Comparison of ENCODE assay signal across 10 cellular contexts in genomic region chr18:9139400-9140039, GRCh38. TPM values are rescaled to one million over a fixed set of nuclear protein-coding genes. Genes with fewer than 3 reads are reported as not detected.
DNase-seq lines count a peak whose midpoint lies in the region; ATAC-seq and TF ChIP-seq lines count a peak whose summit lies in the region.
"Had no signal": no experiment of that assay in that cellular context is flagged by ENCODE, and none has a peak within 500 bp of the region (broad histone marks: within the 10 kb centered on the region; RNA-seq: fewer than 3 reads in every experiment).

No MANE protein-coding gene starts in this region.

- intact Hi-C loops in OCI-LY7 (cut with micrococcal nuclease; ENCODE audit: unreplicated experiment), result loop anchor here (5.0 to 10.0 kb wide), 2 partner anchors 335 to 432 kb away; partner anchors contain the start of genes MTCL1 and RALBP1
- intact Hi-C loops in dendritic cell treated with granulocyte-macrophage colony-stimulating factor and Interleukin-4, amounts not matched to agents 40 ng/mL and 50 ng/mL, for 4 days (cut with micrococcal nuclease), result loop anchor here (10.0 kb wide), 2 partner anchors 195 to 375 kb away; partner anchors contain the start of gene TWSG1

- DNase-seq in CD8-positive, alpha-beta memory T cell, result no peak
- no peak for DNase-seq in OCI-LY7 (ENCODE audit: low spot score)
- peak; percentile 58 for DNase-seq in osteoblast (ENCODE audit: insufficient read length, low spot score, missing footprints)
- no peak for DNase-seq in NCI-H1436 (lab: John Stamatoyannopoulos, UW)
- no peak for DNase-seq in cerebellar nuclear complex (lab: John Stamatoyannopoulos, UW)
- DNase-seq: DMS79 treated with DMSO at 0.1 percent for 48 hours, NCI-H446 treated with DMSO at 0.1 percent for 48 hours had no signal

- H3K4me1 ChIP-seq in CD8-positive, alpha-beta memory T cell (ENCODE audit: insufficient read depth, low read length), result peaks cover 76% of the 10 kb centered on the region
- peaks cover 58% of the 10 kb centered on the region for H3K4me1 ChIP-seq in OCI-LY7 (ENCODE audit: insufficient read depth, low read length, poor library complexity, severe bottlenecking)
- peaks cover 43% of the 10 kb centered on the region for H3K4me1 ChIP-seq in osteoblast (ENCODE audit: insufficient read depth, low read length)

- peaks cover 73 to 79% (median 76%) of the 10 kb centered on the region in 3 donors for H3K4me1 Mint-ChIP-seq in CD8-positive, alpha-beta memory T cell
- peaks cover 34% of the 10 kb centered on the region for H3K4me1 Mint-ChIP-seq in dendritic cell treated with granulocyte-macrophage colony-stimulating factor and Interleukin-4, amounts not matched to agents 40 ng/mL and 50 ng/mL, for 4 days (ENCODE audit: low read depth)

- H3K79me2 ChIP-seq in OCI-LY7 (ENCODE audit: insufficient read depth, low read depth, low read length), result peaks cover 83% of the 10 kb centered on the region
- peaks cover 74% of the 10 kb centered on the region for H3K79me2 ChIP-seq in osteoblast (ENCODE audit: insufficient read depth, low read length)

- H3K4me2 ChIP-seq in OCI-LY7 (ENCODE audit: low read length) (peak overlapping the region; percentile 97), osteoblast (ENCODE audit: insufficient read depth, low read length) (peak overlapping the region; percentile 82)

- CTCF ChIA-PET in CD8-positive, alpha-beta memory T cell (lab: Charles Lee), result interaction anchor here (0.9 to 5.9 kb wide), 10 partner anchors 17 to 194 kb away, joined by 3 to 40 read pairs (median 4); partner anchors contain the start of gene NDUFV2
- CTCF ChIA-PET in OCI-LY7 (lab: Charles Lee; ENCODE audit: unreplicated experiment), result no interaction called here

- peaks cover 0 to 41% (median 0%) of the 10 kb centered on the region in 3 donors for H3K36me3 Mint-ChIP-seq in CD8-positive, alpha-beta memory T cell
- H3K36me3 Mint-ChIP-seq in dendritic cell treated with granulocyte-macrophage colony-stimulating factor and Interleukin-4, amounts not matched to agents 40 ng/mL and 50 ng/mL, for 4 days (ENCODE audit: low read depth), result peaks cover 61% of the 10 kb centered on the region

- H3K4me3 ChIP-seq in CD8-positive, alpha-beta memory T cell (ENCODE audit: low read length), result peak overlapping the region; percentile 27
- H3K4me3 ChIP-seq in OCI-LY7 (ENCODE audit: low read depth, low read length, poor library complexity, severe bottlenecking) (peak overlapping the region; percentile 84), osteoblast (ENCODE audit: insufficient read depth, low read length) (peak overlapping the region; percentile 73)

- H3K27me3 ChIP-seq in CD8-positive, alpha-beta memory T cell (ENCODE audit: insufficient read depth, low read length, poor library complexity, severe bottlenecking), result no peaks in the 10 kb centered on the region
- no peaks in the 10 kb centered on the region for H3K27me3 ChIP-seq in osteoblast (ENCODE audit: insufficient read depth, low read length)

- peaks cover 0 to 2% of the 10 kb centered on the region in 2 donors for H3K27me3 Mint-ChIP-seq in CD8-positive, alpha-beta memory T cell
- H3K27me3 Mint-ChIP-seq in dendritic cell treated with granulocyte-macrophage colony-stimulating factor and Interleukin-4, amounts not matched to agents 40 ng/mL and 50 ng/mL, for 4 days, result no peaks in the 10 kb centered on the region

- ATAC-seq in HG03108 (IDR thresholded peaks at IDR 0.05; ENCODE audit: unreplicated experiment) (no peak), HG02610 (IDR thresholded peaks at IDR 0.05; ENCODE audit: unreplicated experiment) (no peak)

- no peaks in the 10 kb centered on the region for H3K36me3 ChIP-seq in CD8-positive, alpha-beta memory T cell (ENCODE audit: insufficient read depth, low read length)
- peaks cover 30% of the 10 kb centered on the region for H3K36me3 ChIP-seq in OCI-LY7 (ENCODE audit: insufficient read depth, low read length)
- peaks cover 4% of the 10 kb centered on the region for H3K36me3 ChIP-seq in osteoblast (ENCODE audit: insufficient read depth, low read length)

- POLR2A ChIA-PET in CD8-positive, alpha-beta memory T cell (lab: Charles Lee), result interaction anchor here (5.4 to 7.6 kb wide), 2 partner anchors 22 to 37 kb away, joined by 93 to 167 read pairs; partner anchors contain the start of gene NDUFV2
- POLR2A ChIA-PET in OCI-LY7 (lab: Charles Lee), result interaction anchor here (0.6 to 5.0 kb wide), 13 partner anchors 10 to 478 kb away, joined by 3 to 49 read pairs (median 4); partner anchors contain the start of gene NDUFV2

- no TSS peak for BruUV-seq in OCI-LY7 (replicated peaks; lab: Mats Ljungman, UMichigan)

- H3K9me2 ChIP-seq in OCI-LY7 (ENCODE audit: insufficient read depth, low read length), result no peaks in the 10 kb centered on the region

- TF ChIP-seq CTCF in OCI-LY7 (conservative IDR thresholded peaks at IDR 0.05; ENCODE audit: low read length) (no peak), osteoblast (IDR thresholded peaks at IDR 0.05; ENCODE audit: extremely low read depth, low read depth, low read length) (no peak)

- H3K9me3 Mint-ChIP-seq in CD8-positive, alpha-beta memory T cell, result no peaks in the 10 kb centered on the region
- H3K9me3 Mint-ChIP-seq in dendritic cell treated with granulocyte-macrophage colony-stimulating factor and Interleukin-4, amounts not matched to agents 40 ng/mL and 50 ng/mL, for 4 days, result no peaks in the 10 kb centered on the region

- no peaks in the 10 kb centered on the region for H3K9me3 ChIP-seq in CD8-positive, alpha-beta memory T cell (ENCODE audit: low read length)
- 0 out of 2 replicates have a peak, but pooled peaks cover 5% of the 10 kb centered on the region for H3K9me3 ChIP-seq in OCI-LY7 (ENCODE audit: low read length)
- H3K9me3 ChIP-seq in osteoblast (ENCODE audit: low read depth, low read length), result no peaks in the 10 kb centered on the region

- H3K27ac Mint-ChIP-seq in CD8-positive, alpha-beta memory T cell, result peak overlapping the region; percentile 92 to 99 (median 98)
- H3K27ac Mint-ChIP-seq in dendritic cell treated with granulocyte-macrophage colony-stimulating factor and Interleukin-4, amounts not matched to agents 40 ng/mL and 50 ng/mL, for 4 days, result peak overlapping the region; percentile 79

- H3K4me3 Mint-ChIP-seq in CD8-positive, alpha-beta memory T cell, result peak overlapping the region; percentile 92 to 97 (median 95)
- H3K4me3 Mint-ChIP-seq in dendritic cell treated with granulocyte-macrophage colony-stimulating factor and Interleukin-4, amounts not matched to agents 40 ng/mL and 50 ng/mL, for 4 days, result peak overlapping the region; percentile 80

- H4K20me1 ChIP-seq in OCI-LY7 (ENCODE audit: insufficient read depth, low read length) (peaks cover 21% of the 10 kb centered on the region), osteoblast (ENCODE audit: insufficient read depth, low read length) (peaks cover 6% of the 10 kb centered on the region)

- peak overlapping the region; percentile 87 for H3K27ac ChIP-seq in CD8-positive, alpha-beta memory T cell (ENCODE audit: low read depth, low read length)
- H3K27ac ChIP-seq in OCI-LY7 (ENCODE audit: low read depth, low read length, poor library complexity, severe bottlenecking) (peak overlapping the region; percentile 75), osteoblast (ENCODE audit: low read depth, low read length) (peak overlapping the region; percentile 87)

- H2AFZ ChIP-seq in OCI-LY7 (ENCODE audit: low read length) (no peak overlapping the region), osteoblast (ENCODE audit: low read length) (no peak overlapping the region)

RNA-seq across cellular contexts. Expression of gene ANKRD12, which starts 2.9 kb away (rescaled TPM):
- total RNA-seq in CD8-positive, alpha-beta memory T cell, result 10 to 100 TPM; 66.6 to 67.6 TPM
- 109 TPM for polyA plus RNA-seq in CD8-positive, alpha-beta memory T cell
- total RNA-seq in OCI-LY7 (2014; rRNA removed; shearing (Covaris generic)), result 65.9 and 74.5 TPM in 2 replicates
- 66.5 and 67.0 TPM in 2 replicates for total RNA-seq in OCI-LY7 (2022)
- 47.8 and 53.9 TPM in 2 replicates for total RNA-seq in osteoblast

RNA-seq across cellular contexts. Expression of gene NDUFV2, which starts 37.0 kb away (rescaled TPM):
- 100 to 1,000 TPM; 324 to 331 TPM for total RNA-seq in CD8-positive, alpha-beta memory T cell
- 187 TPM for polyA plus RNA-seq in CD8-positive, alpha-beta memory T cell
- total RNA-seq in OCI-LY7 (2014; rRNA removed; shearing (Covaris generic)), result 145 and 185 TPM in 2 replicates
- 201 and 213 TPM in 2 replicates for total RNA-seq in OCI-LY7 (2022)
- total RNA-seq in osteoblast, result 95.9 and 102 TPM in 2 replicates

Comparison
In these comparisons a context has a peak if more than half of its experiments do, and no peak if none do; other contexts are left out.
1. H3K4me3 ChIP-seq: peak in every context shown above with its lines; median percentile 84 in OCI-LY7; 73 in osteoblast; 27 in CD8-positive, alpha-beta memory T cell.